In genomic region chr5:179060116-179061008, GRCh38 we compare ENCODE assay signal across 8 cellular contexts. TPM values are rescaled to one million over a fixed set of nuclear protein-coding genes. Genes with fewer than 3 reads are reported as not detected.
DNase-seq lines count a peak whose midpoint lies in the region; ATAC-seq and TF ChIP-seq lines count a peak whose summit lies in the region.

Gene ZNF354C (plus strand): TSS chr5:179060373. CDS start chr5:179062069, 1,696 bp downstream.

- peak within 1 kb of the TSS; percentile 80 for H3K4me3 Mint-ChIP-seq in mesothelial cell of epicardium

- H3K36me3 Mint-ChIP-seq in mesothelial cell of epicardium: peaks cover 41% of the 10 kb centered on the region

- no peak for TF ChIP-seq CTCF in mesothelial cell of epicardium (IDR thresholded peaks at IDR 0.05; ENCODE audit: unreplicated experiment)

- H3K4me1 Mint-ChIP-seq in mesothelial cell of epicardium: peaks cover 3% of the 10 kb centered on the region

- peak within 1 kb of the TSS; percentile 39 for H3K27ac Mint-ChIP-seq in mesothelial cell of epicardium

- H3K27me3 Mint-ChIP-seq in mesothelial cell of epicardium (ENCODE audit: low read depth): no peaks in the 10 kb centered on the region

- peaks cover 53% of the 10 kb centered on the region for H3K9me3 Mint-ChIP-seq in mesothelial cell of epicardium

- ATAC-seq in GM21619 (IDR thresholded peaks at IDR 0.05; ENCODE audit: unreplicated experiment) (peak; percentile 91), GM19467 (IDR thresholded peaks at IDR 0.05; ENCODE audit: unreplicated experiment) (no peak)

- DNase-seq in AG08396 (ENCODE audit: low spot score) (peak; percentile 97), NCI-H460 (ENCODE audit: extremely low read depth, low read depth) (peak; percentile 40), epidermal melanocyte (ENCODE audit: insufficient read length, low spot score) (peak; percentile 92), mesothelial cell of epicardium (ENCODE audit: low spot score in 2 of 2, unreplicated experiment in 2 of 2) (peak; percentile 46 to 76)
- peak; percentile 87 for DNase-seq in activated T-cell treated with anti-CD3 and anti-CD28 coated beads, Interleukin-2, amount 50 U/mL, for 1 hour
- DNase-seq in stimulated activated CD8-positive, alpha-beta memory T cell treated with anti-CD3 and anti-CD28 coated beads, Interleukin-12 subunit alpha, Interleukin-12 subunit beta, amount 100 ng/mL, for 1 hour (ENCODE audit: low read depth): peak; percentile 72

RNA-seq across cellular contexts. Expression of gene ZNF354C, which starts in this region (rescaled TPM):
- 1.1 and 1.6 TPM in 2 replicates for total RNA-seq in NCI-H460 (2014; rRNA removed; shearing (Covaris generic))
- polyA plus RNA-seq in NCI-H460 (2014; cell fraction: nucleus; rRNA removed): 1.4 and 1.7 TPM in 2 replicates
- total RNA-seq in mesothelial cell of epicardium: 9.1 to 9.6 TPM (median 9.2 TPM) in 3 replicates

Comparison
In these comparisons a context has a peak if more than half of its experiments do, and no peak if none do; other contexts are left out.
1. DNase-seq: peak in every context shown above with its lines; median percentile 97 in AG08396; 92 in epidermal melanocyte; 87 in activated T-cell treated with anti-CD3 and anti-CD28 coated beads, Interleukin-2, amount 50 U/mL, for 1 hour; 72 in stimulated activated CD8-positive, alpha-beta memory T cell treated with anti-CD3 and anti-CD28 coated beads, Interleukin-12 subunit alpha, Interleukin-12 subunit beta, amount 100 ng/mL, for 1 hour; 61 in mesothelial cell of epicardium; 40 in NCI-H460.